15 cellular contexts compared by ENCODE assay signal in the genomic region with DNA sequence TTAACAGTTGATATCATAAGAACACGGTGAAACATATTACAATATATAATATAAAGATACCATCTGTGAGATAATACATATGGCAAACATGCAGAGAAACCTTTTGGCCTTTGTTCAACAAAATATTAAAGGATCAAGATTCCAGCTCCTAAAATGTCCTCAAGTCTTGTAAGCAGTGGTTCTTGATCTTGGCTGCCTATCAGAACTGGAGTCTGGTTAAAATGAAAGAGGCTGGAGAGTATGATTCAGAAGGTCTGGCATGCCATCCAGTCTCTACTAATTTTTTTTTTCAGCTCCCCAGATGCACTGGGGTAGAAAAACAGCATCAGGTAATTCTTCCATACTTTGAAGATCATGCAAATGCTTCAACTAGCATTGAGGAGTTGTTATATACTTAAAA.
DNase-seq lines count a peak whose midpoint lies in the region; ATAC-seq and TF ChIP-seq lines count a peak whose summit lies in the region.
"Had no signal": no experiment of that assay in that cellular context is flagged by ENCODE, and none has a peak within 500 bp of the region (broad histone marks: within the 10 kb centered on the region; RNA-seq: fewer than 3 reads in every experiment).

No MANE protein-coding gene starts in this region.

- peak overlapping the region; percentile 70 for H3K9ac ChIP-seq in adipocyte (ENCODE audit: low read length)

- no peaks in the 10 kb centered on the region for H3K36me3 Mint-ChIP-seq in activated CD8-positive, alpha-beta T cell treated with anti-CD3 and anti-CD28 coated beads for 36 hours (ENCODE audit: low read depth)
- no peaks in the 10 kb centered on the region for H3K36me3 Mint-ChIP-seq in activated CD8-positive, alpha-beta T cell treated with anti-CD3 and anti-CD28 coated beads, Interleukin-2, amount 10 ng/mL, durations not matched to agents 7 days and 5 days (ENCODE audit: low read depth)
- H3K36me3 Mint-ChIP-seq in activated CD8-positive, alpha-beta memory T cell treated with anti-CD3 and anti-CD28 coated beads, Interleukin-2, amount 10 ng/mL, durations not matched to agents 7 days and 5 days, result peaks cover 5% of the 10 kb centered on the region
- H3K36me3 Mint-ChIP-seq: activated naive CD4-positive, alpha-beta T cell treated with anti-CD3 and anti-CD28 coated beads, Interleukin-2, amount 50 U/mL, for 24 hours had no signal

- peak overlapping the region; percentile 88 for H3K27ac Mint-ChIP-seq in activated CD8-positive, alpha-beta T cell treated with anti-CD3 and anti-CD28 coated beads for 36 hours
- no peak overlapping the region for H3K27ac Mint-ChIP-seq in activated CD8-positive, alpha-beta T cell treated with anti-CD3 and anti-CD28 coated beads, Interleukin-2, amount 10 ng/mL, durations not matched to agents 7 days and 5 days
- no peak overlapping the region for H3K27ac Mint-ChIP-seq in activated CD8-positive, alpha-beta memory T cell treated with anti-CD3 and anti-CD28 coated beads, Interleukin-2, amount 10 ng/mL, durations not matched to agents 7 days and 5 days

- no peak overlapping the region for H3K4me3 Mint-ChIP-seq in activated CD8-positive, alpha-beta T cell treated with anti-CD3 and anti-CD28 coated beads for 36 hours
- no peak overlapping the region for H3K4me3 Mint-ChIP-seq in activated CD8-positive, alpha-beta T cell treated with anti-CD3 and anti-CD28 coated beads, Interleukin-2, amount 10 ng/mL, durations not matched to agents 7 days and 5 days
- H3K4me3 Mint-ChIP-seq in activated CD8-positive, alpha-beta memory T cell treated with anti-CD3 and anti-CD28 coated beads, Interleukin-2, amount 10 ng/mL, durations not matched to agents 7 days and 5 days, result no peak overlapping the region
- H3K4me3 Mint-ChIP-seq: activated naive CD4-positive, alpha-beta T cell treated with anti-CD3 and anti-CD28 coated beads, Interleukin-2, amount 50 U/mL, for 24 hours had no signal

- TF ChIP-seq CTCF in activated CD8-positive, alpha-beta T cell treated with anti-CD3 and anti-CD28 coated beads for 36 hours (IDR thresholded peaks at IDR 0.05), result no peak

- POLR2A ChIA-PET in activated CD8-positive, alpha-beta T cell treated with anti-CD3 and anti-CD28 coated beads for 36 hours (lab: Charles Lee), result no interaction called here
- POLR2A ChIA-PET in activated CD8-positive, alpha-beta T cell treated with anti-CD3 and anti-CD28 coated beads, Interleukin-2, amount 10 ng/mL, durations not matched to agents 7 days and 5 days (lab: Charles Lee), result no interaction called here

- H3K4me3 ChIP-seq in adipocyte (ENCODE audit: low read length), result no peak overlapping the region

- peaks cover 27% of the 10 kb centered on the region for H3K4me1 Mint-ChIP-seq in activated CD8-positive, alpha-beta T cell treated with anti-CD3 and anti-CD28 coated beads for 36 hours (ENCODE audit: low read depth)
- H3K4me1 Mint-ChIP-seq in activated CD8-positive, alpha-beta T cell treated with anti-CD3 and anti-CD28 coated beads, Interleukin-2, amount 10 ng/mL, durations not matched to agents 7 days and 5 days (ENCODE audit: low read depth), result peaks cover 25% of the 10 kb centered on the region
- H3K4me1 Mint-ChIP-seq in activated CD8-positive, alpha-beta memory T cell treated with anti-CD3 and anti-CD28 coated beads, Interleukin-2, amount 10 ng/mL, durations not matched to agents 7 days and 5 days, result peaks cover 33% of the 10 kb centered on the region

- peaks cover 90% of the 10 kb centered on the region for H3K36me3 ChIP-seq in adipocyte (ENCODE audit: control insufficient read depth, insufficient read depth, low read length, severe bottlenecking)

- H3K27me3 ChIP-seq in adipocyte (replicated peaks; ENCODE audit: control insufficient read depth, insufficient read depth, low read length), result no peaks in the 10 kb centered on the region

- intact Hi-C loops in activated CD8-positive, alpha-beta T cell treated with anti-CD3 and anti-CD28 coated beads for 36 hours (cut with micrococcal nuclease), result no loop called here

- no peak for DNase-seq in activated CD8-positive, alpha-beta T cell treated with anti-CD3 and anti-CD28 coated beads for 36 hours
- DNase-seq in activated CD8-positive, alpha-beta T cell treated with anti-CD3 and anti-CD28 coated beads, Interleukin-2, amount 10 ng/mL, durations not matched to agents 7 days and 5 days, result no peak
- DNase-seq in adipocyte (ENCODE audit: low read depth) (peak; percentile 86), glomerular visceral epithelial cell (ENCODE audit: extremely low spot score) (peak; percentile 64), stromal cell of bone marrow (ENCODE audit: low read depth) (peak; percentile 85), superior temporal gyrus (ENCODE audit: extremely low spot score) (no peak), NCI-H526 (lab: John Stamatoyannopoulos, UW) (no peak)
- no peak for DNase-seq in activated CD8-positive, alpha-beta memory T cell treated with anti-CD3 and anti-CD28 coated beads, Interleukin-2, amount 10 ng/mL, durations not matched to agents 7 days and 5 days
- DNase-seq: AML-193, left cardiac atrium, NCI-H1417 treated with DMSO at 0.1 percent for 48 hours, OCI-M1, posterior cingulate gyrus, WERI-Rb-1 had no signal

- peaks cover 4% of the 10 kb centered on the region for H3K27me3 Mint-ChIP-seq in activated CD8-positive, alpha-beta T cell treated with anti-CD3 and anti-CD28 coated beads for 36 hours
- H3K27me3 Mint-ChIP-seq in activated CD8-positive, alpha-beta T cell treated with anti-CD3 and anti-CD28 coated beads, Interleukin-2, amount 10 ng/mL, durations not matched to agents 7 days and 5 days (ENCODE audit: low read depth), result peaks cover 4% of the 10 kb centered on the region
- peaks cover 15% of the 10 kb centered on the region for H3K27me3 Mint-ChIP-seq in activated CD8-positive, alpha-beta memory T cell treated with anti-CD3 and anti-CD28 coated beads, Interleukin-2, amount 10 ng/mL, durations not matched to agents 7 days and 5 days
- H3K27me3 Mint-ChIP-seq: activated naive CD4-positive, alpha-beta T cell treated with anti-CD3 and anti-CD28 coated beads, Interleukin-2, amount 50 U/mL, for 24 hours had no signal

- peaks cover 43% of the 10 kb centered on the region for H3K4me1 ChIP-seq in adipocyte (ENCODE audit: control insufficient read depth, insufficient read depth, low read length)

- no peaks in the 10 kb centered on the region for H3K9me3 ChIP-seq in adipocyte (ENCODE audit: control insufficient read depth, low read length)

- CTCF ChIA-PET in activated CD8-positive, alpha-beta T cell treated with anti-CD3 and anti-CD28 coated beads for 36 hours (lab: Charles Lee), result interaction anchor here (1.0 kb wide), 1 partner anchor 20 kb away, joined by 3 read pairs; no protein-coding TSS in a partner anchor
- CTCF ChIA-PET in activated CD8-positive, alpha-beta T cell treated with anti-CD3 and anti-CD28 coated beads, Interleukin-2, amount 10 ng/mL, durations not matched to agents 7 days and 5 days (lab: Charles Lee), result interaction anchor here (1.0 kb wide), 1 partner anchor 20 kb away, joined by 3 read pairs; no protein-coding TSS in a partner anchor
- CTCF ChIA-PET in activated CD8-positive, alpha-beta memory T cell treated with anti-CD3 and anti-CD28 coated beads, Interleukin-2, amount 10 ng/mL, durations not matched to agents 7 days and 5 days (lab: Charles Lee), result interaction anchor here (1.2 to 2.8 kb wide), 3 partner anchors 17 to 381 kb away, joined by 3 to 10 read pairs (median 4); no protein-coding TSS in a partner anchor

- no peak for ATAC-seq in activated CD8-positive, alpha-beta T cell treated with anti-CD3 and anti-CD28 coated beads for 36 hours
- no peak for ATAC-seq in activated CD8-positive, alpha-beta T cell treated with anti-CD3 and anti-CD28 coated beads, Interleukin-2, amount 10 ng/mL, durations not matched to agents 7 days and 5 days
- ATAC-seq in activated CD8-positive, alpha-beta memory T cell treated with anti-CD3 and anti-CD28 coated beads, Interleukin-2, amount 10 ng/mL, durations not matched to agents 7 days and 5 days, result no peak

- H3K9me3 Mint-ChIP-seq in activated CD8-positive, alpha-beta T cell treated with anti-CD3 and anti-CD28 coated beads for 36 hours, result no peaks in the 10 kb centered on the region
- H3K9me3 Mint-ChIP-seq in activated CD8-positive, alpha-beta T cell treated with anti-CD3 and anti-CD28 coated beads, Interleukin-2, amount 10 ng/mL, durations not matched to agents 7 days and 5 days (ENCODE audit: insufficient read depth), result no peaks in the 10 kb centered on the region
- no peaks in the 10 kb centered on the region for H3K9me3 Mint-ChIP-seq in activated CD8-positive, alpha-beta memory T cell treated with anti-CD3 and anti-CD28 coated beads, Interleukin-2, amount 10 ng/mL, durations not matched to agents 7 days and 5 days (ENCODE audit: low read depth)
- H3K9me3 Mint-ChIP-seq: activated naive CD4-positive, alpha-beta T cell treated with anti-CD3 and anti-CD28 coated beads, Interleukin-2, amount 50 U/mL, for 24 hours had no signal

Comparison
In these comparisons a context has a peak if more than half of its experiments do, and no peak if none do; other contexts are left out.
1. DNase-seq: peak in adipocyte (single experiment), glomerular visceral epithelial cell (single experiment) and stromal cell of bone marrow (single experiment); none in activated CD8-positive, alpha-beta T cell treated with anti-CD3 and anti-CD28 coated beads for 36 hours (single experiment), activated CD8-positive, alpha-beta T cell treated with anti-CD3 and anti-CD28 coated beads, Interleukin-2, amount 10 ng/mL, durations not matched to agents 7 days and 5 days (single experiment), activated CD8-positive, alpha-beta memory T cell treated with anti-CD3 and anti-CD28 coated beads, Interleukin-2, amount 10 ng/mL, durations not matched to agents 7 days and 5 days (single experiment), superior temporal gyrus (single experiment) and NCI-H526 (0 of 2).